Comparison of ENCODE assay signal across 24 cellular contexts in genomic region chr11:36257351-36257750, GRCh38. TPM values are rescaled to one million over a fixed set of nuclear protein-coding genes. Genes with fewer than 3 reads are reported as not detected.
A peak's percentile ranks its signal among the peaks of the same experiment; 100 is the strongest.
DNase-seq lines count a peak whose midpoint lies in the region; ATAC-seq, FAIRE-seq and TF ChIP-seq lines count a peak whose summit lies in the region.
"Had no signal": no experiment of that assay in that cellular context is flagged by ENCODE, and none has a peak within 500 bp of the region (broad histone marks: within the 10 kb centered on the region; RNA-seq: fewer than 3 reads in every experiment).

No MANE protein-coding gene starts in this region.

- no peak for TF ChIP-seq POLR2A in H54 (IDR thresholded peaks at IDR 0.05; ENCODE audit: low read depth, low read length)

- no peaks in the 10 kb centered on the region for H4K20me1 ChIP-seq in PC-3 (ENCODE audit: low read length)

- DNase-seq in H54 (ENCODE audit: insufficient read length, low spot score): peak; percentile 37
- no peak for DNase-seq in PC-3
- DNase-seq in dermis blood vessel endothelial cell: peak; percentile 27
- no peak for DNase-seq in mesothelial cell of epicardium (ENCODE audit: low spot score in 2 of 2, unreplicated experiment in 2 of 2)
- no peak for DNase-seq in coronary artery (ENCODE audit: low spot score)
- DNase-seq in NCI-H82 treated with DMSO at 0.1 percent for 48 hours (lab: John Stamatoyannopoulos, UW; ENCODE audit: unreplicated experiment): no peak
- DNase-seq in effector CD8-positive, alpha-beta T cell (lab: John Stamatoyannopoulos, UW): no peak
- DNase-seq: activated B cell treated with CpG ODN at 0.5 μM for 24 hours; activated CD8-positive, alpha-beta T cell treated with anti-CD3 and anti-CD28 coated beads, Interleukin-2, amount 10 ng/mL, durations not matched to agents 7 days and 5 days; activated T-cell treated with anti-CD3 and anti-CD28 coated beads, Interleukin-2, amount 50 U/mL, for 48 hours; CD4-positive, CD25-positive, alpha-beta regulatory T cell; DMS153; left ventricle myocardium superior; mucosa of descending colon; NCI-H1092 treated with DMSO at 0.1 percent for 48 hours; NCI-H526; retina; stimulated activated CD4-positive, alpha-beta T cell treated with anti-CD3 and anti-CD28 coated beads, Interleukin-12 subunit alpha, Interleukin-12 subunit beta, amount 100 ng/mL, for 4 hours had no signal

- H3K4me2 ChIP-seq in PC-3 (ENCODE audit: low read length): no peak overlapping the region

- H2AFZ ChIP-seq in PC-3 (ENCODE audit: low read length): no peak overlapping the region

- peak overlapping the region; percentile 89 for H3K27ac Mint-ChIP-seq in mesothelial cell of epicardium
- H3K27ac Mint-ChIP-seq: activated B cell treated with CpG ODN at 0.5 μM for 24 hours; activated CD8-positive, alpha-beta T cell treated with anti-CD3 and anti-CD28 coated beads, Interleukin-2, amount 10 ng/mL, durations not matched to agents 7 days and 5 days had no signal

- intact Hi-C loops in PC-3 (cut with micrococcal nuclease): loop anchor here (5.0 kb wide), 1 partner anchor 100 kb away; no protein-coding TSS in a partner anchor

- H3K36me3 ChIP-seq in PC-3 (ENCODE audit: low read depth, low read length): no peaks in the 10 kb centered on the region
- H3K36me3 ChIP-seq: gastroesophageal sphincter, neutrophil, suprapubic skin had no signal

- no peak overlapping the region for H3K27ac ChIP-seq in PC-3 (ENCODE audit: low read length)
- H3K27ac ChIP-seq in coronary artery: no peak overlapping the region
- H3K27ac ChIP-seq: gastroesophageal sphincter, neutrophil, suprapubic skin had no signal

- H3K27me3 ChIP-seq in PC-3 (ENCODE audit: low read length): no peaks in the 10 kb centered on the region
- H3K27me3 ChIP-seq: suprapubic skin had no signal

- POLR2A ChIA-PET in PC-3 (lab: Charles Lee; ENCODE audit: unreplicated experiment): interaction anchor here (0.6 kb wide), 1 partner anchor 94 kb away, joined by 3 read pairs; no protein-coding TSS in a partner anchor

- peaks cover 18% of the 10 kb centered on the region for H3K4me1 ChIP-seq in PC-3 (ENCODE audit: insufficient read depth, low read length)
- H3K4me1 ChIP-seq: gastroesophageal sphincter had no signal

- H3K4me1 Mint-ChIP-seq in mesothelial cell of epicardium: peaks cover 44% of the 10 kb centered on the region
- H3K4me1 Mint-ChIP-seq: activated B cell treated with CpG ODN at 0.5 μM for 24 hours; activated naive CD4-positive, alpha-beta T cell treated with anti-CD3 and anti-CD28 coated beads, Interleukin-2, amount 50 U/mL, for 24 hours; CD4-positive, CD25-positive, alpha-beta regulatory T cell had no signal

- CTCF ChIA-PET in PC-3 (lab: Charles Lee): interaction anchor here (0.6 to 2.3 kb wide), 2 partner anchors 195 to 435 kb away, joined by 3 to 27 read pairs; no protein-coding TSS in a partner anchor

- no peaks in the 10 kb centered on the region for H3F3A ChIP-seq in PC-3 (ENCODE audit: low read length, unreplicated experiment)

- peak; percentile 20 for FAIRE-seq in H54 (lab: Jason Lieb, UNC)
- FAIRE-seq: K562 had no signal

- H3K9me3 Mint-ChIP-seq in mesothelial cell of epicardium: no peaks in the 10 kb centered on the region
- H3K9me3 Mint-ChIP-seq: activated B cell treated with CpG ODN at 0.5 μM for 24 hours; activated naive CD4-positive, alpha-beta T cell treated with anti-CD3 and anti-CD28 coated beads, Interleukin-2, amount 50 U/mL, for 24 hours; CD4-positive, CD25-positive, alpha-beta regulatory T cell had no signal

- H3K9ac ChIP-seq in PC-3 (ENCODE audit: low read length): no peak overlapping the region

- H3K9me3 ChIP-seq in PC-3 (ENCODE audit: low read length): no peaks in the 10 kb centered on the region
- H3K9me3 ChIP-seq: mucosa of descending colon, neutrophil, suprapubic skin had no signal

- H3K36me3 Mint-ChIP-seq in mesothelial cell of epicardium: no peaks in the 10 kb centered on the region
- H3K36me3 Mint-ChIP-seq: activated naive CD4-positive, alpha-beta T cell treated with anti-CD3 and anti-CD28 coated beads, Interleukin-2, amount 50 U/mL, for 24 hours; CD4-positive, CD25-positive, alpha-beta regulatory T cell had no signal

- H3K4me3 ChIP-seq in PC-3 (ENCODE audit: low read length) (no peak overlapping the region), coronary artery (no peak overlapping the region)
- H3K4me3 ChIP-seq: gastroesophageal sphincter, K562, mucosa of descending colon, suprapubic skin had no signal

- H3K4me3 Mint-ChIP-seq in mesothelial cell of epicardium: no peak overlapping the region
- H3K4me3 Mint-ChIP-seq: activated B cell treated with CpG ODN at 0.5 μM for 24 hours; activated CD8-positive, alpha-beta T cell treated with anti-CD3 and anti-CD28 coated beads, Interleukin-2, amount 10 ng/mL, durations not matched to agents 7 days and 5 days; activated naive CD4-positive, alpha-beta T cell treated with anti-CD3 and anti-CD28 coated beads, Interleukin-2, amount 50 U/mL, for 24 hours; CD4-positive, CD25-positive, alpha-beta regulatory T cell had no signal

- no peaks in the 10 kb centered on the region for H3K9me2 ChIP-seq in PC-3 (replicated peaks; ENCODE audit: low read length)

- no peaks in the 10 kb centered on the region for H3K27me3 Mint-ChIP-seq in mesothelial cell of epicardium (ENCODE audit: low read depth)

- TF ChIP-seq CTCF in PC-3 (conservative IDR thresholded peaks at IDR 0.05; ENCODE audit: low read depth, low read length): no peak
- TF ChIP-seq CTCF in mesothelial cell of epicardium (IDR thresholded peaks at IDR 0.05; ENCODE audit: unreplicated experiment): no peak
- no peak for TF ChIP-seq CTCF in coronary artery (IDR thresholded peaks at IDR 0.05)

- H3K79me2 ChIP-seq in PC-3 (ENCODE audit: low read length): no peaks in the 10 kb centered on the region

- BruUV-seq in PC-3 (replicated peaks; lab: Mats Ljungman, UMichigan): no TSS peak

- peak; percentile 35 for ATAC-seq in PC-3
- no peak for ATAC-seq in HG03442 (IDR thresholded peaks at IDR 0.05; ENCODE audit: unreplicated experiment)
- ATAC-seq: activated CD8-positive, alpha-beta T cell treated with anti-CD3 and anti-CD28 coated beads, Interleukin-2, amount 10 ng/mL, durations not matched to agents 7 days and 5 days; gastroesophageal sphincter; left ventricle myocardium superior; mucosa of descending colon had no signal

RNA-seq across cellular contexts. Expression of gene COMMD9, which starts 31.9 kb away (rescaled TPM):
- total RNA-seq in PC-3 (2014; rRNA removed) (54.8 and 70.8 TPM in 2 replicates), dermis blood vessel endothelial cell (32.5 and 50.5 TPM in 2 replicates), mesothelial cell of epicardium (50.5 to 55.3 TPM (median 53.5 TPM) in 3 replicates)

RNA-seq across cellular contexts. Expression of gene PRR5L, which starts 38.7 kb away (rescaled TPM):
- total RNA-seq in PC-3 (2014; rRNA removed) (1.3 and 4.7 TPM in 2 replicates), dermis blood vessel endothelial cell (6.0 and 30.3 TPM in 2 replicates), mesothelial cell of epicardium (5.2 to 6.7 TPM (median 6.5 TPM) in 3 replicates)

Comparison
In these comparisons a context has a peak if more than half of its experiments do, and no peak if none do; other contexts are left out.
1. DNase-seq: peak in H54 (single experiment) and dermis blood vessel endothelial cell (single experiment); none in PC-3 (single experiment), mesothelial cell of epicardium (0 of 2), coronary artery (single experiment), NCI-H82 treated with DMSO at 0.1 percent for 48 hours (single experiment) and effector CD8-positive, alpha-beta T cell (single experiment).